In the genomic region with DNA sequence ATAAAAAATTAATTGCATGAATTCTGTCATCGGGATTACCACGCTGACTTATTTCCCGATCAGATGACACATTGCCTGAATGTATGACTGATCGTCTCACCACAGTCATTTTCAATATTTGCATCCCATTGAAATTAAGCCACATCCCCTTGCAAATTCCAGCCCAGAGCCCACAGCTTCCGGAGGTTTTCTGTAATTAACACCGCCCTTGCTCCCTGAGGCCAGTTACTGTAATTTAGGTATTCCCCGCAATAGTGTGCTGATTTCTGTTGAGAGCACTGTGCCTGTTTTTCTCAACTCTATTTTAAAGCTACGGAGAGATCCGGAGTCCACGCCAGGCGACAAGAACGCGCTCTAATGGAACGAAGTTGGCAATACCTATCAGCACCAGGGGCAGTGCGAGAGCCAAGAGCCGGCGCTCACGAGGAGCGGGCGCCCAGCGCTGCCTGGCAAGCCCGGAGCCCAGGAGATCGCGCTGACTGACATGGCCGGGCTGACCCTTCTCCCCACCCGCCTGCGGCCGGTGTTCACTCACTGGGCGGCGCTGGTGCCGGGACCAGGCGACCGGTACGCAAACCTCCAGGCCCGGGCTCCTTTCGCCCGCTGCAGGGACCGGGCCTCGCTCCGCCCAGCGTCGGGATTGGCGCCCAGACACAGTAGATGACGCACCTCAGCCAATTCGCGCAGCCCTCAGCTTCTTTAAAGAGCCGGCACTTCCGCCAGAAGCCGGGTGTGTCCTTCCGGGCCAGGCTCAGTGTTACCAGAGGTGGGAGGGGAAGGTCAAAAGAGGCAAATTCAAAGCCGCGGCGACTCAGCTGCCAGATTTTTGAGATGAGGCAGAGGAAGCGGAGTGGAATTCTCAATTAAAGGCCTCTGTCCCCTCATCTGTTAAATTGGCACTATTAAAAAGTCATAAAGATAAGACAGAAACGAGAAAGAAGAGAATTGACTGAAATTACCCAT, we compare ENCODE assay signal across 1 cellular context.
TF ChIP-seq lines count a peak whose summit lies in the region.

TSS of gene PLGRKT (minus strand) at position 672 of the 963 bp plus-strand sequence. CDS start 5,948 bp downstream, outside the sequence.

TF ChIP-seq in WTC11, 78 proteins besides CTCF, POLR2A, EP300 and RAD21 (continued from another document):
- TF ChIP-seq, protein P1, sequence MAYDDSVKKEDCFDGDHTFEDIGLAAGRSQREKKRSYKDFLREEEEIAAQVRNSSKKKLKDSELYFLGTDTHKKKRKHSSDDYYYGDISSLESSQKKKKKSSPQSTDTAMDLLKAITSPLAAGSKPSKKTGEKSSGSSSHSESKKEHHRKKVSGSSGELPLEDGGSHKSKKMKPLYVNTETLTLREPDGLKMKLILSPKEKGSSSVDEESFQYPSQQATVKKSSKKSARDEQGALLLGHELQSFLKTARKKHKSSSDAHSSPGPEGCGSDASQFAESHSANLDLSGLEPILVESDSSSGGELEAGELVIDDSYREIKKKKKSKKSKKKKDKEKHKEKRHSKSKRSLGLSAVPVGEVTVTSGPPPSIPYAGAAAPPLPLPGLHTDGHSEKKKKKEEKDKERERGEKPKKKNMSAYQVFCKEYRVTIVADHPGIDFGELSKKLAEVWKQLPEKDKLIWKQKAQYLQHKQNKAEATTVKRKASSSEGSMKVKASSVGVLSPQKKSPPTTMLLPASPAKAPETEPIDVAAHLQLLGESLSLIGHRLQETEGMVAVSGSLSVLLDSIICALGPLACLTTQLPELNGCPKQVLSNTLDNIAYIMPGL (CRISPR knock-in tag; IDR thresholded peaks at IDR 0.05): peak; percentile 63; the same call in 1 of the 2 replicates
- peak; percentile 86 for TF ChIP-seq ETV6 (CRISPR knock-in tag; IDR thresholded peaks at IDR 0.05)
- no peak for TF ChIP-seq RELA (CRISPR knock-in tag; IDR thresholded peaks at IDR 0.05; ENCODE audit: borderline replicate concordance)
